Comparison of ENCODE assay signal across 8 cellular contexts in genomic region chr14:69460093-69460701, GRCh38. TPM values are rescaled to one million over a fixed set of nuclear protein-coding genes. Genes with fewer than 3 reads are reported as not detected.
DNase-seq lines count a peak whose midpoint lies in the region; ATAC-seq and TF ChIP-seq lines count a peak whose summit lies in the region.

No MANE protein-coding gene starts in this region.

- POLR2A ChIA-PET in Panc1 (lab: Charles Lee): interaction anchor here (0.7 kb wide), 1 partner anchor 218 kb away, joined by 4 read pairs; no protein-coding TSS in a partner anchor

- TF ChIP-seq CTCF in Panc1 (IDR thresholded peaks at IDR 0.05) (peak; percentile 72; the same call in 1 of the 2 replicates), fibroblast of the aortic adventitia (IDR thresholded peaks at IDR 0.05; ENCODE audit: insufficient read depth, low read length) (peak; percentile 80), upper lobe of left lung (IDR thresholded peaks at IDR 0.05) (peak; percentile 51 to 90 (median 82))

- peak; percentile 94 for DNase-seq in ELR (ENCODE audit: low read depth)
- peak; percentile 91 for DNase-seq in Karpas-422
- DNase-seq in Panc1 (ENCODE audit: low read depth, low spot score): peak; percentile 71
- DNase-seq in activated T-helper 1 cell treated with anti-CD3 and anti-CD28 coated beads, Interleukin-12 subunit alpha, Interleukin-12 subunit beta, Interleukin-2, Interleukin-4 antibody, amounts not matched to agents 30 ng/mL and 10 ng/mL and 1 ng/mL, durations not matched to agents 14 hours and 24 hours and 36 hours (ENCODE audit: low spot score): peak; percentile 40
- peak; percentile 93 for DNase-seq in fibroblast of the aortic adventitia (ENCODE audit: low read depth)
- peak; percentile 58 for DNase-seq in occipital lobe (lab: John Stamatoyannopoulos, UW)
- peak in 1 of 2 donors; percentile 57 for DNase-seq in upper lobe of left lung

- H3K36me3 ChIP-seq in Karpas-422 (ENCODE audit: insufficient read depth, low read length) (peaks cover 16% of the 10 kb centered on the region; the same call in 1 of the 2 replicates), Panc1 (ENCODE audit: control insufficient read depth, insufficient read depth, low read length) (peaks cover 3% of the 10 kb centered on the region; the same call in 1 of the 2 replicates), upper lobe of left lung (peaks cover 4 to 55% (median 20%) of the 10 kb centered on the region in 4 donors)

- H3K27me3 Mint-ChIP-seq in activated T-helper 1 cell treated with anti-CD3 and anti-CD28 coated beads, Interleukin-12 subunit alpha, Interleukin-12 subunit beta, Interleukin-2, Interleukin-4 antibody, amounts not matched to agents 30 ng/mL and 10 ng/mL and 1 ng/mL, durations not matched to agents 14 hours and 24 hours and 36 hours (ENCODE audit: insufficient read depth): no peaks in the 10 kb centered on the region

- no peaks in the 10 kb centered on the region for H3K9me3 Mint-ChIP-seq in activated T-helper 1 cell treated with anti-CD3 and anti-CD28 coated beads, Interleukin-12 subunit alpha, Interleukin-12 subunit beta, Interleukin-2, Interleukin-4 antibody, amounts not matched to agents 30 ng/mL and 10 ng/mL and 1 ng/mL, durations not matched to agents 14 hours and 24 hours and 36 hours

- no peaks in the 10 kb centered on the region for H4K20me1 ChIP-seq in Karpas-422 (ENCODE audit: insufficient read depth, low read depth, low read length)

- no peak overlapping the region for H3K4me3 Mint-ChIP-seq in activated T-helper 1 cell treated with anti-CD3 and anti-CD28 coated beads, Interleukin-12 subunit alpha, Interleukin-12 subunit beta, Interleukin-2, Interleukin-4 antibody, amounts not matched to agents 30 ng/mL and 10 ng/mL and 1 ng/mL, durations not matched to agents 14 hours and 24 hours and 36 hours

- H3K27me3 ChIP-seq in Karpas-422 (ENCODE audit: low read length): no peaks in the 10 kb centered on the region
- H3K27me3 ChIP-seq in Panc1 (ENCODE audit: control insufficient read depth, insufficient read depth, low read length): no peaks in the 10 kb centered on the region
- no peaks in the 10 kb centered on the region for H3K27me3 ChIP-seq in upper lobe of left lung

- H3K4me3 ChIP-seq in Karpas-422 (ENCODE audit: low read length): no peak overlapping the region
- no peak overlapping the region for H3K4me3 ChIP-seq in Panc1 (ENCODE audit: low read depth in 2 of 2, low read length in 2 of 2)
- H3K4me3 ChIP-seq in fibroblast of the aortic adventitia (ENCODE audit: low read depth, low read length): no peak overlapping the region
- H3K4me3 ChIP-seq in upper lobe of left lung: no peak overlapping the region

- no peak for TF ChIP-seq POLR2A in upper lobe of left lung (IDR thresholded peaks at IDR 0.05)

- H3K36me3 Mint-ChIP-seq in activated T-helper 1 cell treated with anti-CD3 and anti-CD28 coated beads, Interleukin-12 subunit alpha, Interleukin-12 subunit beta, Interleukin-2, Interleukin-4 antibody, amounts not matched to agents 30 ng/mL and 10 ng/mL and 1 ng/mL, durations not matched to agents 14 hours and 24 hours and 36 hours (ENCODE audit: low read depth): peaks cover 17% of the 10 kb centered on the region

- no peak overlapping the region for H2AFZ ChIP-seq in Karpas-422 (ENCODE audit: low read length)

- H3K9ac ChIP-seq in Karpas-422 (ENCODE audit: low read length): no peak overlapping the region

- TF ChIP-seq EP300 in upper lobe of left lung (IDR thresholded peaks at IDR 0.05): no peak

- no peaks in the 10 kb centered on the region for H3K9me2 ChIP-seq in Karpas-422 (replicated peaks; ENCODE audit: insufficient read depth, low read length)

- no TSS peak for BruUV-seq in Panc1 (replicated peaks; lab: Mats Ljungman, UMichigan)

- H3K27ac ChIP-seq in Karpas-422 (ENCODE audit: low read length): no peak overlapping the region
- H3K27ac ChIP-seq in Panc1 (ENCODE audit: low read length): no peak overlapping the region
- no peak overlapping the region for H3K27ac ChIP-seq in upper lobe of left lung

- in situ Hi-C loops in Panc1 (cut with HindIII; ENCODE audit: low pct_unique_long_range_greater_than_20kb, low sequenced_read_pairs): no loop called here

- CTCF ChIA-PET in Panc1 (lab: Charles Lee): interaction anchor here (0.6 to 0.8 kb wide), 2 partner anchors 68 to 93 kb away, joined by 3 to 4 read pairs; no protein-coding TSS in a partner anchor

- no peaks in the 10 kb centered on the region for H3K4me1 Mint-ChIP-seq in activated T-helper 1 cell treated with anti-CD3 and anti-CD28 coated beads, Interleukin-12 subunit alpha, Interleukin-12 subunit beta, Interleukin-2, Interleukin-4 antibody, amounts not matched to agents 30 ng/mL and 10 ng/mL and 1 ng/mL, durations not matched to agents 14 hours and 24 hours and 36 hours (ENCODE audit: low read depth)

- H3K4me1 ChIP-seq in Karpas-422 (ENCODE audit: low read length): 0 out of 2 replicates have a peak, but pooled peaks cover 3% of the 10 kb centered on the region
- H3K4me1 ChIP-seq in Panc1 (ENCODE audit: control insufficient read depth, insufficient read depth, low read length): no peaks in the 10 kb centered on the region
- H3K4me1 ChIP-seq in upper lobe of left lung: no peaks in the 10 kb centered on the region

- H3K79me2 ChIP-seq in Karpas-422 (ENCODE audit: low read length): no peaks in the 10 kb centered on the region

- ATAC-seq in Panc1 (peak; percentile 88), upper lobe of left lung (ENCODE audit: low FRiP score in 2 of 2) (peak; percentile 86 to 94), HG02763 (IDR thresholded peaks at IDR 0.05; ENCODE audit: unreplicated experiment) (no peak)

- H3K9me3 ChIP-seq in Karpas-422 (ENCODE audit: low read length) (no peaks in the 10 kb centered on the region), Panc1 (ENCODE audit: control insufficient read depth, insufficient read depth, low read depth, low read length) (no peaks in the 10 kb centered on the region), upper lobe of left lung (no peaks in the 10 kb centered on the region)

- no peak overlapping the region for H3K4me2 ChIP-seq in Karpas-422 (ENCODE audit: low read depth, low read length, poor library complexity, severe bottlenecking)

- intact Hi-C loops in Panc1 (cut with micrococcal nuclease; ENCODE audit: unreplicated experiment): loop anchor here (1.0 kb wide), 1 partner anchor 218 kb away; no protein-coding TSS in a partner anchor
- intact Hi-C loops in activated T-helper 1 cell treated with anti-CD3 and anti-CD28 coated beads, Interleukin-12 subunit alpha, Interleukin-12 subunit beta, Interleukin-2, Interleukin-4 antibody, amounts not matched to agents 30 ng/mL and 10 ng/mL and 1 ng/mL, durations not matched to agents 14 hours and 24 hours and 36 hours (cut with micrococcal nuclease): loop anchor here (1.0 kb wide), 5 partner anchors 62 to 597 kb away; partner anchors contain the start of genes ERH and SLC39A9

- 30 to 32% methylated on average over 4 of the region's 4 CpGs for WGBS in upper lobe of left lung, 2 donors

- H3K27ac Mint-ChIP-seq in activated T-helper 1 cell treated with anti-CD3 and anti-CD28 coated beads, Interleukin-12 subunit alpha, Interleukin-12 subunit beta, Interleukin-2, Interleukin-4 antibody, amounts not matched to agents 30 ng/mL and 10 ng/mL and 1 ng/mL, durations not matched to agents 14 hours and 24 hours and 36 hours: no peak overlapping the region

RNA-seq across cellular contexts. Expression of gene PLEKHD1, which starts 24.3 kb away (rescaled TPM):
- 0.41 TPM in 1 of 2 replicates, not detected in the other for total RNA-seq in Karpas-422 (2014; rRNA removed; shearing (Covaris generic); ENCODE audit: low replicate concordance)
- total RNA-seq in Panc1 (2021; ENCODE audit: unreplicated experiment): 0.08 TPM
- polyA plus RNA-seq in Panc1 (2012; ENCODE audit: insufficient read length): 0.10 TPM
- 0.07 TPM in 1 of 2 replicates, not detected in the other for total RNA-seq in activated T-helper 1 cell treated with anti-CD3 and anti-CD28 coated beads, Interleukin-12 subunit alpha, Interleukin-12 subunit beta, Interleukin-2, Interleukin-4 antibody, amounts not matched to agents 30 ng/mL and 10 ng/mL and 1 ng/mL, durations not matched to agents 14 hours and 24 hours and 36 hours
- total RNA-seq in fibroblast of the aortic adventitia (ENCODE audit: low replicate concordance): 0.09 TPM in 1 of 2 replicates, not detected in the other
- total RNA-seq in occipital lobe: 0.16 TPM
- 1 to 10 TPM in 2 of 6 donors, under 1 TPM in 4; under 0.01 to 1.7 (median 0.70) TPM for total RNA-seq in upper lobe of left lung
